ENCODE assay signal across 15 cellular contexts in genomic region chr9:115939065-115939765, GRCh38.
DNase-seq lines count a peak whose midpoint lies in the region; ATAC-seq, FAIRE-seq and TF ChIP-seq lines count a peak whose summit lies in the region.
"Had no signal": no experiment of that assay in that cellular context is flagged by ENCODE, and none has a peak within 500 bp of the region (broad histone marks: within the 10 kb centered on the region; RNA-seq: fewer than 3 reads in every experiment).

No MANE protein-coding gene starts in this region.

- TF ChIP-seq EP300 in HepG2 (IDR thresholded peaks at IDR 0.05; ENCODE audit: low read depth in 2 of 2, low read length in 2 of 2) (no peak), HepG2 (CRISPR knock-in tag; IDR thresholded peaks at IDR 0.05; ENCODE audit: borderline replicate concordance) (no peak)

- intact Hi-C loops in HepG2 (cut with micrococcal nuclease; ENCODE audit: unreplicated experiment), result no loop called here
- intact Hi-C loops in right lobe of liver (cut with DNase I), result no loop called here
- intact Hi-C loops in Caco-2 (cut with micrococcal nuclease; ENCODE audit: unreplicated experiment), result no loop called here

- H3K36me3 ChIP-seq in HepG2 (replicated peaks in 1 of 2; ENCODE audit: control insufficient read depth in 1 of 2, insufficient read depth in 2 of 2, low read length in 2 of 2) (no peaks in the 10 kb centered on the region), right lobe of liver (no peaks in the 10 kb centered on the region), astrocyte (ENCODE audit: insufficient read depth, low read length) (no peaks in the 10 kb centered on the region), Caco-2 (ENCODE audit: control insufficient read depth, insufficient read depth, low read length) (no peaks in the 10 kb centered on the region)
- H3K36me3 ChIP-seq: MG63 had no signal

- H2AFZ ChIP-seq in HepG2 (ENCODE audit: low read length) (no peak overlapping the region), astrocyte (ENCODE audit: low read depth, low read length) (no peak overlapping the region)

- no peak overlapping the region for H3K9ac ChIP-seq in HepG2 (ENCODE audit: insufficient read depth, low read depth, low read length)
- H3K9ac ChIP-seq in astrocyte (ENCODE audit: low read length), result peak overlapping the region; percentile 15

- H3K4me3 ChIP-seq in HepG2 (replicated peaks in 1 of 3; ENCODE audit: insufficient read depth in 1 of 3, low read depth in 2 of 3, low read length in 3 of 3), result no peak overlapping the region
- no peak overlapping the region for H3K4me3 ChIP-seq in right lobe of liver
- no peak overlapping the region for H3K4me3 ChIP-seq in astrocyte (ENCODE audit: insufficient read depth, low read depth, low read length)
- H3K4me3 ChIP-seq in foreskin fibroblast (ENCODE audit: low read depth in 1 of 2, low read length in 2 of 2), result no peak overlapping the region
- no peak overlapping the region for H3K4me3 ChIP-seq in Caco-2 (ENCODE audit: low read depth, low read length)
- H3K4me3 ChIP-seq: MG63 had no signal

- FAIRE-seq in HepG2 (lab: Jason Lieb, UNC) (no peak), astrocyte (lab: Jason Lieb, UNC) (peak; percentile 71)
- FAIRE-seq: colon had no signal

- H3K79me2 ChIP-seq in HepG2 (ENCODE audit: insufficient read depth, low read length) (no peaks in the 10 kb centered on the region), astrocyte (ENCODE audit: insufficient read depth, low read length) (no peaks in the 10 kb centered on the region)

- H3K9me3 Mint-ChIP-seq in astrocyte (ENCODE audit: unreplicated experiment), result no peaks in the 10 kb centered on the region
- no peaks in the 10 kb centered on the region for H3K9me3 Mint-ChIP-seq in Caco-2 (ENCODE audit: unreplicated experiment)
- H3K9me3 Mint-ChIP-seq: T-helper 2 cell treated with Interferon-gamma antibody and Interleukin-4, amounts not matched to agents 5 μg/mL and 100 μg/mL, for 36 hours had no signal

- ATAC-seq in HepG2 (no peak), right lobe of liver (no peak), GM19324 (IDR thresholded peaks at IDR 0.05; ENCODE audit: low FRiP score, unreplicated experiment) (no peak), GM19351 (IDR thresholded peaks at IDR 0.05; ENCODE audit: unreplicated experiment) (no peak)
- ATAC-seq: activated naive CD4-positive, alpha-beta T cell treated with anti-CD3 and anti-CD28 coated beads, Interleukin-2, amount 50 U/mL, for 72 hours had no signal

- BruUV-seq in HepG2 (replicated peaks; lab: Mats Ljungman, UMichigan), result no TSS peak
- BruUV-seq in Caco-2 (replicated peaks; lab: Mats Ljungman, UMichigan), result no TSS peak

- H3K4me3 Mint-ChIP-seq in astrocyte (ENCODE audit: unreplicated experiment), result no peak overlapping the region
- H3K4me3 Mint-ChIP-seq in Caco-2 (ENCODE audit: unreplicated experiment), result no peak overlapping the region
- H3K4me3 Mint-ChIP-seq: T-helper 2 cell treated with Interferon-gamma antibody and Interleukin-4, amounts not matched to agents 5 μg/mL and 100 μg/mL, for 36 hours had no signal

- peaks cover 37% of the 10 kb centered on the region for H3K4me1 Mint-ChIP-seq in astrocyte (ENCODE audit: low read depth, unreplicated experiment)
- H3K4me1 Mint-ChIP-seq in Caco-2 (ENCODE audit: low read depth, unreplicated experiment), result no peaks in the 10 kb centered on the region

- TF ChIP-seq RAD21 in HepG2 (CRISPR knock-in tag; IDR thresholded peaks at IDR 0.05), result no peak

- no peak for TF ChIP-seq POLR2A in HepG2 (IDR thresholded peaks at IDR 0.05; ENCODE audit: insufficient read depth in 1 of 2, low read depth in 2 of 2, low read length in 2 of 2)
- no peak for TF ChIP-seq POLR2A in right lobe of liver (IDR thresholded peaks at IDR 0.05)

- H3K4me1 ChIP-seq in HepG2 (ENCODE audit: insufficient read depth, low read length), result peaks cover 30% of the 10 kb centered on the region
- H3K4me1 ChIP-seq in right lobe of liver, result no peaks in the 10 kb centered on the region
- peaks cover 22% of the 10 kb centered on the region for H3K4me1 ChIP-seq in astrocyte (ENCODE audit: insufficient read depth, low read length)
- H3K4me1 ChIP-seq in Caco-2, result no peaks in the 10 kb centered on the region

- 95% methylated on average over 2 of the region's 2 CpGs for WGBS in HepG2 (ENCODE audit: low lambda C conversion rate)
- WGBS in right lobe of liver (ENCODE audit: insufficient coverage, low coverage, low lambda C conversion rate, missing lambda C conversion rate), result 51% methylated on average over 2 of the region's 2 CpGs

- POLR2A ChIA-PET in HepG2 (lab: Yijun Ruan, JAX), result no interaction called here
- POLR2A ChIA-PET in Caco-2 (lab: Charles Lee), result no interaction called here

- H3K27me3 Mint-ChIP-seq in astrocyte (ENCODE audit: low read depth, unreplicated experiment), result no peaks in the 10 kb centered on the region
- peaks cover 4% of the 10 kb centered on the region for H3K27me3 Mint-ChIP-seq in Caco-2 (ENCODE audit: insufficient read depth, unreplicated experiment)

- DNase-seq in HepG2 (ENCODE audit: low spot score), result no peak
- no peak for DNase-seq in right lobe of liver
- peak; percentile 90 for DNase-seq in astrocyte (ENCODE audit: low read depth)
- peak; percentile 74 to 85 for DNase-seq in foreskin fibroblast
- no peak for DNase-seq in Caco-2
- DNase-seq in C1 segment of cervical spinal cord (lab: John Stamatoyannopoulos, UW), result no peak
- DNase-seq: activated T-cell treated with anti-CD3 and anti-CD28 coated beads for 4 hours, MG63, NCI-H1930, NCI-H526 treated with DMSO at 0.1 percent for 48 hours had no signal

- CTCF ChIA-PET in HepG2 (lab: Yijun Ruan, JAX; ENCODE audit: low intra/inter-chr PET ratio, low total read pairs) (no interaction called here), Caco-2 (lab: Charles Lee) (no interaction called here)

- H3K4me2 ChIP-seq in HepG2 (ENCODE audit: low read depth, low read length) (no peak overlapping the region), astrocyte (ENCODE audit: low read length) (peak overlapping the region; percentile 29)

- H3K27ac ChIP-seq in HepG2 (ENCODE audit: extremely low read length, insufficient read depth, low read length), result no peak overlapping the region
- H3K27ac ChIP-seq in right lobe of liver, result no peak overlapping the region
- peak overlapping the region; percentile 55 for H3K27ac ChIP-seq in astrocyte (ENCODE audit: low read depth, low read length)

- H3K9me3 ChIP-seq in HepG2 (ENCODE audit: low read length) (no peaks in the 10 kb centered on the region; the same call in 1 of the 2 replicates), right lobe of liver (no peaks in the 10 kb centered on the region), astrocyte (ENCODE audit: insufficient read depth, low read depth, low read length) (no peaks in the 10 kb centered on the region), Caco-2 (no peaks in the 10 kb centered on the region)
- H3K9me3 ChIP-seq: MG63 had no signal

- no peak for TF ChIP-seq CTCF in HepG2 (CRISPR knock-in tag; IDR thresholded peaks at IDR 0.05)
- TF ChIP-seq CTCF in right lobe of liver (IDR thresholded peaks at IDR 0.05), result no peak
- no peak for TF ChIP-seq CTCF in astrocyte (IDR thresholded peaks at IDR 0.05; ENCODE audit: insufficient read depth, low read depth, low read length)
- no peak for TF ChIP-seq CTCF in foreskin fibroblast (IDR thresholded peaks at IDR 0.05; ENCODE audit: low read depth, low read length)
- no peak for TF ChIP-seq CTCF in Caco-2 (IDR thresholded peaks at IDR 0.05; ENCODE audit: insufficient read depth in 1 of 2, low read depth in 1 of 2, low read length in 1 of 2, severe bottlenecking in 1 of 2, unreplicated experiment in 1 of 2)

- no peaks in the 10 kb centered on the region for H3K27me3 ChIP-seq in HepG2 (ENCODE audit: control insufficient read depth in 1 of 2, insufficient read depth in 2 of 2, low read length in 2 of 2)
- H3K27me3 ChIP-seq in right lobe of liver, result no peaks in the 10 kb centered on the region
- no peaks in the 10 kb centered on the region for H3K27me3 ChIP-seq in astrocyte (ENCODE audit: insufficient read depth, low read length)
- H3K27me3 ChIP-seq in Caco-2 (replicated peaks; ENCODE audit: control insufficient read depth, insufficient read depth, low read length), result no peaks in the 10 kb centered on the region
- H3K27me3 ChIP-seq: MG63 had no signal

- H4K20me1 ChIP-seq in HepG2 (ENCODE audit: insufficient read depth, low read length) (no peaks in the 10 kb centered on the region), astrocyte (ENCODE audit: insufficient read depth, low read length) (no peaks in the 10 kb centered on the region)

- H3K36me3 Mint-ChIP-seq in astrocyte (ENCODE audit: low read depth, unreplicated experiment) (no peaks in the 10 kb centered on the region), Caco-2 (ENCODE audit: insufficient read depth, unreplicated experiment) (no peaks in the 10 kb centered on the region)
- H3K36me3 Mint-ChIP-seq: activated naive CD4-positive, alpha-beta T cell treated with anti-CD3 and anti-CD28 coated beads, Interleukin-2, amount 50 U/mL, for 72 hours had no signal

- in situ Hi-C loops in HepG2 (cut with HindIII; ENCODE audit: extremely low pct_ligation_motif_present, low pct_unique_long_range_greater_than_20kb), result no loop called here

- H3K27ac Mint-ChIP-seq in astrocyte (ENCODE audit: unreplicated experiment) (peak overlapping the region; percentile 50), Caco-2 (ENCODE audit: unreplicated experiment) (no peak overlapping the region)
- H3K27ac Mint-ChIP-seq: activated naive CD4-positive, alpha-beta T cell treated with anti-CD3 and anti-CD28 coated beads, Interleukin-2, amount 50 U/mL, for 72 hours; T-helper 2 cell treated with Interferon-gamma antibody and Interleukin-4, amounts not matched to agents 5 μg/mL and 100 μg/mL, for 36 hours had no signal

TF ChIP-seq in HepG2, 621 proteins besides CTCF, POLR2A, EP300 and RAD21:
- peak; percentile 39 for TF ChIP-seq CEBPB (IDR thresholded peaks at IDR 0.05; ENCODE audit: borderline replicate concordance, low read depth, low read length)
- no peak for TF ChIP-seq ZBTB10 (CRISPR knock-in tag; IDR thresholded peaks at IDR 0.05; ENCODE audit: borderline replicate concordance)
TF ChIP-seq in HepG2: peak in this region for 1.

Comparison
In these comparisons a context has a peak if more than half of its experiments do, and no peak if none do; other contexts are left out.
1. DNase-seq: peak in astrocyte (single experiment) and foreskin fibroblast (2 of 2); none in HepG2 (single experiment), right lobe of liver (0 of 3), Caco-2 (0 of 2) and C1 segment of cervical spinal cord (0 of 14).